Comparison of ENCODE assay signal across 8 cellular contexts in genomic region chr1:154325583-154326545, GRCh38. TPM values are rescaled to one million over a fixed set of nuclear protein-coding genes. Genes with fewer than 3 reads are reported as not detected.
DNase-seq lines count a peak whose midpoint lies in the region; ATAC-seq and TF ChIP-seq lines count a peak whose summit lies in the region.

No MANE protein-coding gene starts in this region.

- in situ Hi-C loops in GM18951 (cut with MboI; ENCODE audit: low sequenced_read_pairs, unreplicated experiment), result no loop called here

- peak; percentile 64 for ATAC-seq in Right ventricle myocardium superior (ENCODE audit: poor library complexity)
- ATAC-seq in GM19463 (IDR thresholded peaks at IDR 0.05; ENCODE audit: unreplicated experiment), result no peak
- no peak for ATAC-seq in GM21576 (IDR thresholded peaks at IDR 0.05; ENCODE audit: unreplicated experiment)

- peak overlapping the region in 4 of 5 donors; percentile 33 to 89 (median 76) for H3K27ac ChIP-seq in adrenal gland

- H3K36me3 ChIP-seq in adrenal gland (replicated peaks in 1 of 2), result no peaks in the 10 kb centered on the region

- 1% methylated on average over 20 to 63 of the region's 63 CpGs for WGBS in adrenal gland, 4 donors

- TF ChIP-seq POLR2A in GM18951 (IDR thresholded peaks at IDR 0.05; ENCODE audit: extremely low read depth, insufficient read depth, insufficient read length) (peak; percentile 51), adrenal gland (IDR thresholded peaks at IDR 0.05) (peak in 1 of 2 donors; percentile 12)

- no peaks in the 10 kb centered on the region for H3K27me3 ChIP-seq in adrenal gland

- peaks cover 17 to 43% of the 10 kb centered on the region in 2 donors for H3K4me1 ChIP-seq in adrenal gland (replicated peaks in 1 of 2)

- intact Hi-C loops in adrenal gland (cut with DNase I) (no loop called here), Right ventricle myocardium superior (cut with DNase I) (loop anchor here (10.0 kb wide), 1 partner anchor 51 kb away; the partner anchor contains the start of gene HAX1)

- TF ChIP-seq CTCF in adrenal gland (IDR thresholded peaks at IDR 0.05), result peak; percentile 24 to 66 (median 48)

- no peaks in the 10 kb centered on the region for H3K9me3 ChIP-seq in adrenal gland (replicated peaks in 1 of 3)

- peak overlapping the region in 2 of 4 donors; percentile 18 to 97 for H3K4me3 ChIP-seq in adrenal gland

- DNase-seq in C1 segment of cervical spinal cord (lab: John Stamatoyannopoulos, UW) (peak in 13 of 14 donors; percentile 14 to 75 (median 43)), NCI-H774 (lab: John Stamatoyannopoulos, UW) (peak; percentile 7), adrenal gland (peak; percentile 59 to 85 (median 71)), Right ventricle myocardium superior (peak; percentile 71), nucleus accumbens (lab: John Stamatoyannopoulos, UW) (peak in 42 of 56 donors; percentile 10 to 64 (median 44))

RNA-seq across cellular contexts. Expression of gene ATP8B2, which starts 0.5 kb away (rescaled TPM):
- 10 to 100 TPM; 21.2 to 80.8 (median 26.3) TPM for total RNA-seq in adrenal gland
- polyA plus RNA-seq in adrenal gland, result 10 to 100 TPM in 2 of 3 donors, 1 to 10 TPM in 1; 9.9 to 15.4 (median 11.6) TPM
- 11.0 TPM for total RNA-seq in Right ventricle myocardium superior

RNA-seq across cellular contexts. Expression of gene AQP10, which starts 5.0 kb away (rescaled TPM):
- total RNA-seq in adrenal gland (not detected), Right ventricle myocardium superior (0.08 TPM)
- polyA plus RNA-seq in adrenal gland, result not detected

RNA-seq across cellular contexts. Expression of gene HAX1, which starts 53.4 kb away (rescaled TPM):
- total RNA-seq in adrenal gland, result 100 to 1,000 TPM in 3 of 8 donors, 10 to 100 TPM in 5; 80.7 to 121 (median 97.0) TPM
- polyA plus RNA-seq in adrenal gland, result 100 to 1,000 TPM; 180 to 243 (median 182) TPM
- 166 TPM for total RNA-seq in Right ventricle myocardium superior

Comparison
In these comparisons a context has a peak if more than half of its experiments do, and no peak if none do; other contexts are left out.
1. DNase-seq: peak in every context shown above with its lines; median percentile 71 in adrenal gland; 71 in Right ventricle myocardium superior; 44 in nucleus accumbens; 43 in C1 segment of cervical spinal cord; 7 in NCI-H774.